Comparison of ENCODE assay signal across 7 cellular contexts in the genomic region with DNA sequence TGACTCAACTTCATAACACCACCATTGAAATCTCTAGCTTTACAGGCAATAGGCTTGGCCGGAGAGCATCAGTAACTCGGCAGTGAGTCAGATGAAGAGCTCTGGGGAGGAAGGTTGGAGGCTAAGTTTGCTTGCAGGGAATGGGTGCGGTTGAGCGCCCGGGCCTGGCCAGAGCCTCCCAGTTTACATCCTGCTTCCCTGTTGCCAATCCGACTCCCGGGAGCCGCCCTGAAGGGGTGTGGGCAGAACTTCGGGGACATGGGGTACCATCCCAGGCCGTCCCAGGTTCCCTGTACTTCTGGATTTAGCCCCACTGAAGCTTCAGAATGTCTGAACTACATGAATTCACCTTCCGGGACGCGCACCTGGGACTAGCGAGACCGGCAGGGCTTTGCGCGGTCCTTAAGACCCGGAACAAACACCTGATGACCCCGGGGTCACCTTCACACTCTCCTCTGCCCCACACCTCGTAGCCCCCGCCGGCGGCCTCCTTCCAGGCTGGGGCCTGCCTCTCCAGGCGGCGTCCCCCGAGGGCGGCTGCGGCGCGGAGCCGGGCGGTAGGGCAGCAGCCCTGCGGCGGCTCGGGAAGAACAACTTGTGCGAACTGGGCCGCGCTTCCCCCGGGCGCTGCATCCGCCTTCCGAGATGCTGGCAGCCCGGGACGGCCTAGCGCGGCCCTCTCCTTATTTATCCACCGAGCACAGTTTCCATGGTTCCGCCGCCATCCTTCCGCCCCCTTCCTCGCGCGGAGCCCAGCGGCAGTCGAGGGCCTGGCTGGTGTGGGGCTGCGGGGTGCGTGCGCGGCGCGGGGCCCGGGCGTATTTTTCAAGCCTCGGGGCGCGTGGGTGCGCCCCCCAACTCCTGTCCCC. TPM values are rescaled to one million over a fixed set of nuclear protein-coding genes. Genes with fewer than 3 reads are reported as not detected.
A peak's percentile ranks its signal among the peaks of the same experiment; 100 is the strongest.
DNase-seq lines count a peak whose midpoint lies in the region; ATAC-seq lines count a peak whose summit lies in the region.

No MANE protein-coding gene starts in this region.

- peaks cover 6% of the 10 kb centered on the region for H3K4me1 Mint-ChIP-seq in T-helper 17 cell
- no peaks in the 10 kb centered on the region for H3K4me1 Mint-ChIP-seq in central memory CD8-positive, alpha-beta T cell

- DNase-seq in HPDE6-E6E7 (ENCODE audit: extremely low spot score) (peak; percentile 95), T-helper 17 cell (peak; percentile 11 to 21 (median 11)), kidney glomerular epithelial cell (lab: John Stamatoyannopoulos, UW) (peak; percentile 91)
- DNase-seq in central memory CD8-positive, alpha-beta T cell (ENCODE audit: low spot score in 2 of 2): peak in 1 of 2 donors; percentile 21
- DNase-seq in stimulated activated CD8-positive, alpha-beta memory T cell treated with anti-CD3 and anti-CD28 coated beads, Interleukin-4, amount 100 ng/mL, for 48 hours: peak; percentile 42

- peak overlapping the region; percentile 67 for H3K4me3 Mint-ChIP-seq in T-helper 17 cell
- peak overlapping the region; percentile 68 for H3K4me3 Mint-ChIP-seq in central memory CD8-positive, alpha-beta T cell

- no peak overlapping the region for H3K27ac Mint-ChIP-seq in T-helper 17 cell
- H3K27ac Mint-ChIP-seq in central memory CD8-positive, alpha-beta T cell (ENCODE audit: low read depth): no peak overlapping the region

- ATAC-seq in GM18868 (IDR thresholded peaks at IDR 0.05; ENCODE audit: unreplicated experiment) (peak; percentile 38), T-helper 17 cell (peak; percentile 62), GM18870 (IDR thresholded peaks at IDR 0.05; ENCODE audit: unreplicated experiment) (no peak)
- peak; percentile 65 for ATAC-seq in central memory CD8-positive, alpha-beta T cell (replicated peaks; ENCODE audit: extremely low read depth, poor library complexity, severe bottlenecking)

- no peaks in the 10 kb centered on the region for H3K9me3 Mint-ChIP-seq in central memory CD8-positive, alpha-beta T cell

- no peaks in the 10 kb centered on the region for H3K27me3 Mint-ChIP-seq in T-helper 17 cell
- H3K27me3 Mint-ChIP-seq in central memory CD8-positive, alpha-beta T cell: no peaks in the 10 kb centered on the region

- no peaks in the 10 kb centered on the region for H3K9me3 ChIP-seq in T-helper 17 cell (ENCODE audit: control insufficient read depth, low read length, poor library complexity, severe bottlenecking)

- no peaks in the 10 kb centered on the region for H3K36me3 Mint-ChIP-seq in T-helper 17 cell (ENCODE audit: low read depth)
- peaks cover 2% of the 10 kb centered on the region for H3K36me3 Mint-ChIP-seq in central memory CD8-positive, alpha-beta T cell (ENCODE audit: insufficient read depth)

RNA-seq across cellular contexts. Expression of a gene that starts 56.6 kb away (rescaled TPM):
- 10 to 100 TPM; 34.7 to 48.1 TPM for total RNA-seq in T-helper 17 cell
